ENCODE assay signal across 24 cellular contexts in genomic region chr2:147438897-147439296, GRCh38.
"Had no signal": no experiment of that assay in that cellular context is flagged by ENCODE, and none has a peak within 500 bp of the region (broad histone marks: within the 10 kb centered on the region; RNA-seq: fewer than 3 reads in every experiment).

No MANE protein-coding gene starts in this region.

- H3K27me3 ChIP-seq: MG63, SJCRH30 had no signal

- DNase-seq: IMR-90, Karpas-422, KG1, MG63, NCI-H1092, NCI-H1105 treated with DMSO at 0.1 percent for 48 hours, NCI-H1417 treated with DMSO at 0.1 percent for 48 hours, NCI-H146, NCI-H1694 treated with DMSO at 0.1 percent for 48 hours, NCI-H1930, NCI-H2081 treated with DMSO at 0.1 percent for 48 hours, NCI-H2171, NCI-H226, NCI-H446, NCI-H510A, NCI-H524 treated with DMSO at 0.1 percent for 48 hours, NCI-H69, NCI-H774, SHP77 treated with DMSO at 0.1 percent for 48 hours, SJCRH30 had no signal

- H3K4me3 ChIP-seq: MG63, SJCRH30 had no signal

- H3K9me3 ChIP-seq: MG63 had no signal

- H3K36me3 ChIP-seq: MG63, SJCRH30 had no signal

- ATAC-seq: HepG2, Panc1, Right ventricle myocardium inferior, SK-N-SH treated with all-trans-retinoic acid at 6 μM for 48 hours had no signal

- FAIRE-seq: HepG2 had no signal
